10 cellular contexts compared by ENCODE assay signal in the genomic region with DNA sequence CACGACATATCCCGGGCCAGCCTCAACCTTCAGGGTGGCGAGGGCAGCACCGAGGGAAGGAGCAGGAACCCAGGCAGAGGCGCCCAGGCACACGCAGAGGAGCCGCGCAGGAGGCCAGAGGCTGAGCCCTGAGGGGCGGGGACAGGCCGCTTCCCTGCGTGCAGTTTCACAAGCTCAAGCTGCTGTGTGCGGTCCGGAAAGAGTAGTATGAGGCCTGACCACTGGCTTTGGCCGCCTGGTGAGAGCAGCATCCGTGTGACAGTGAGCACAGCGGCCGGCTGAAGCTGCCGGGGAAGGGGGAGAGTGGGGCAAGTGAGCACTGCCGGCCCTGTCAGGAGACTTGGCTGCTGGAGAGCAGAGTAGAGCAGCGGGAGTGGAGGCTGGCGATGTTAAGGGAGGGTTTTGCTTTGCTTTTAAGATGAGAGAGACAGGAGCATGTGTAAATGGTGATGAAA. TPM values are rescaled to one million over a fixed set of nuclear protein-coding genes. Genes with fewer than 3 reads are reported as not detected.
DNase-seq lines count a peak whose midpoint lies in the region; ATAC-seq and TF ChIP-seq lines count a peak whose summit lies in the region.
"Had no signal": no experiment of that assay in that cellular context is flagged by ENCODE, and none has a peak within 500 bp of the region (broad histone marks: within the 10 kb centered on the region; RNA-seq: fewer than 3 reads in every experiment).

No MANE protein-coding gene starts in this region.

- no peaks in the 10 kb centered on the region; the same call in 1 of the 2 replicates for H3K9me1 ChIP-seq in IMR-90 (ENCODE audit: insufficient read depth, low read length)

- dilution Hi-C loops in IMR-90 (cut with HindIII; ENCODE audit: low sequenced_read_pairs, unreplicated experiment), result no loop called here

- no peak overlapping the region for H4K5ac ChIP-seq in IMR-90 (ENCODE audit: low read depth, low read length)

- H2AK5ac ChIP-seq in IMR-90 (ENCODE audit: low read depth, low read length), result no peak overlapping the region

- peak overlapping the region; percentile 82 for H2AFZ ChIP-seq in IMR-90 (replicated peaks; ENCODE audit: low read length, poor library complexity)

- peaks cover 16% of the 10 kb centered on the region for H3K27me3 Mint-ChIP-seq in T-helper 2 cell treated with Interferon-gamma antibody and Interleukin-4, amounts not matched to agents 5 μg/mL and 100 μg/mL, for 36 hours (ENCODE audit: low read depth)

- H2BK15ac ChIP-seq in IMR-90 (ENCODE audit: low read depth, low read length), result no peak overlapping the region

- peaks cover 3% of the 10 kb centered on the region; the same call in 1 of the 2 replicates for H3K4me1 ChIP-seq in IMR-90 (ENCODE audit: control insufficient read depth, insufficient read depth, low read length)
- peaks cover 37 to 51% of the 10 kb centered on the region in 2 experiments for H3K4me1 ChIP-seq in neutrophil (ENCODE audit: control insufficient read depth in 1 of 2, insufficient read depth in 1 of 2, low read depth in 1 of 2, low read length in 1 of 2)
- H3K4me1 ChIP-seq: ascending aorta had no signal

- BruUV-seq in IMR-90 (replicated peaks; lab: Mats Ljungman, UMichigan), result no TSS peak

- no peak overlapping the region for H2BK20ac ChIP-seq in IMR-90 (ENCODE audit: low read depth, low read length)

- no peak overlapping the region for H3K9ac ChIP-seq in IMR-90 (ENCODE audit: low read depth, low read length)

- TF ChIP-seq POLR2A in IMR-90 (IDR thresholded peaks at IDR 0.05; ENCODE audit: low read depth, low read length) (no peak), erythroblast (IDR thresholded peaks at IDR 0.05; ENCODE audit: low read length) (no peak)

- H3K36me3 ChIP-seq in IMR-90 (ENCODE audit: control insufficient read depth, insufficient read depth, low read length) (no peaks in the 10 kb centered on the region), neutrophil (no peaks in the 10 kb centered on the region)
- H3K36me3 ChIP-seq: ascending aorta had no signal

- no peak overlapping the region for H2AK9ac ChIP-seq in IMR-90 (replicated peaks; ENCODE audit: low read depth, low read length, poor library complexity)

- TF ChIP-seq RAD21 in IMR-90 (IDR thresholded peaks at IDR 0.05; ENCODE audit: low read length), result no peak

- no peaks in the 10 kb centered on the region for H4K20me1 ChIP-seq in IMR-90 (ENCODE audit: insufficient read depth, low read length)

- H4K91ac ChIP-seq in IMR-90 (ENCODE audit: insufficient read depth, low read depth, low read length), result no peak overlapping the region

- peaks cover 7% of the 10 kb centered on the region for H3K4me1 Mint-ChIP-seq in T-helper 2 cell treated with Interferon-gamma antibody and Interleukin-4, amounts not matched to agents 5 μg/mL and 100 μg/mL, for 36 hours (ENCODE audit: low read depth)

- no peak overlapping the region for H3K14ac ChIP-seq in IMR-90 (replicated peaks; ENCODE audit: low read depth, low read length)

- CTCF ChIA-PET in IMR-90 (lab: Yijun Ruan, JAX), result no interaction called here

- H2BK120ac ChIP-seq in IMR-90 (ENCODE audit: low read depth, low read length), result no peak overlapping the region

- no peak overlapping the region for H2BK5ac ChIP-seq in IMR-90 (ENCODE audit: low read depth, low read length, poor library complexity, severe bottlenecking)

- H3K56ac ChIP-seq in IMR-90 (ENCODE audit: extremely low read depth, insufficient read depth, low read length), result no peak overlapping the region

- H3K27ac Mint-ChIP-seq in T-helper 2 cell treated with Interferon-gamma antibody and Interleukin-4, amounts not matched to agents 5 μg/mL and 100 μg/mL, for 36 hours, result no peak overlapping the region

- ATAC-seq in IMR-90 (ENCODE audit: low read depth), result peak; percentile 68
- ATAC-seq in HG03469 (IDR thresholded peaks at IDR 0.05; ENCODE audit: unreplicated experiment), result no peak

- peaks cover 12% of the 10 kb centered on the region for H3K27me3 ChIP-seq in IMR-90 (ENCODE audit: control insufficient read depth, insufficient read depth, low read length)
- no peaks in the 10 kb centered on the region for H3K27me3 ChIP-seq in neutrophil
- H3K27me3 ChIP-seq: ascending aorta had no signal

- H3K4me3 Mint-ChIP-seq in T-helper 2 cell treated with Interferon-gamma antibody and Interleukin-4, amounts not matched to agents 5 μg/mL and 100 μg/mL, for 36 hours, result no peak overlapping the region

- POLR2A ChIA-PET in IMR-90 (lab: Charles Lee; ENCODE audit: unreplicated experiment), result no interaction called here

- H3K36me3 Mint-ChIP-seq in T-helper 2 cell treated with Interferon-gamma antibody and Interleukin-4, amounts not matched to agents 5 μg/mL and 100 μg/mL, for 36 hours (ENCODE audit: low read depth), result no peaks in the 10 kb centered on the region

- H3K9me3 Mint-ChIP-seq in T-helper 2 cell treated with Interferon-gamma antibody and Interleukin-4, amounts not matched to agents 5 μg/mL and 100 μg/mL, for 36 hours, result no peaks in the 10 kb centered on the region

- no peak overlapping the region for H4K8ac ChIP-seq in IMR-90 (ENCODE audit: low read depth in 2 of 2, low read length in 2 of 2)

- H3K18ac ChIP-seq in IMR-90 (ENCODE audit: low read depth, low read length), result no peak overlapping the region

- no peak overlapping the region; the same call in 1 of the 2 replicates for H3K4me2 ChIP-seq in IMR-90 (ENCODE audit: low read depth, low read length)

- WGBS in IMR-90 (ENCODE audit: extremely low coverage in 2 of 2, insufficient read length in 1 of 2), 2 experiments, result 42% methylated on average over 17 of the region's 21 CpGs; no CpG with 5 or more reads in 1 of the 2 experiments

- no peaks in the 10 kb centered on the region for H3K79me1 ChIP-seq in IMR-90 (ENCODE audit: low read depth in 1 of 2, low read length in 2 of 2)

- no peak overlapping the region for H3K4ac ChIP-seq in IMR-90 (ENCODE audit: low read depth, low read length)

- DNase-seq in EH (ENCODE audit: low read depth) (peak; percentile 67), IMR-90 (peak; percentile 32), erythroblast (lab: John Stamatoyannopoulos, UW) (peak; percentile 35 to 38)
- no peak for DNase-seq in effector CD8-positive, alpha-beta T cell (lab: John Stamatoyannopoulos, UW)
- DNase-seq in stimulated activated CD4-positive, alpha-beta T cell treated with anti-CD3 and anti-CD28 coated beads, Interleukin-4, amount 100 ng/mL, for 4 hours, result no peak
- DNase-seq in T-helper 2 cell treated with Interferon-gamma antibody and Interleukin-4, amounts not matched to agents 5 μg/mL and 100 μg/mL, for 36 hours (ENCODE audit: low spot score), result no peak
- DNase-seq: stimulated activated CD4-positive, alpha-beta T cell treated with anti-CD3 and anti-CD28 coated beads, Interleukin-2, amount 100 ng/mL, for 24 hours had no signal

- intact Hi-C loops in IMR-90 (cut with micrococcal nuclease), result no loop called here

- H3K27ac ChIP-seq in IMR-90 (ENCODE audit: insufficient read depth, low read length) (no peak overlapping the region), neutrophil (peak overlapping the region; percentile 80)
- H3K27ac ChIP-seq: ascending aorta had no signal

- no peaks in the 10 kb centered on the region for H3K9me3 ChIP-seq in IMR-90 (ENCODE audit: control insufficient read depth, insufficient read depth, low read length)
- no peaks in the 10 kb centered on the region for H3K9me3 ChIP-seq in neutrophil
- H3K9me3 ChIP-seq: ascending aorta had no signal

- H3K4me3 ChIP-seq in IMR-90 (ENCODE audit: insufficient read depth, low read depth, low read length), result no peak overlapping the region
- H3K4me3 ChIP-seq in neutrophil (ENCODE audit: low read depth in 1 of 2, low read length in 1 of 2), result peak overlapping the region; percentile 27 to 32
- H3K4me3 ChIP-seq: ascending aorta had no signal

- in situ Hi-C loops in IMR-90 (cut with MboI; ENCODE audit: low sequenced_read_pairs), result loop anchor here (5.0 kb wide), 1 partner anchor 125 kb away; no protein-coding TSS in a partner anchor

- no peak overlapping the region for H3K23ac ChIP-seq in IMR-90 (ENCODE audit: low read depth, low read length)

- TF ChIP-seq CTCF in IMR-90 (conservative IDR thresholded peaks at IDR 0.05; ENCODE audit: low read depth, low read length), result no peak
- no peak for TF ChIP-seq CTCF in neutrophil (IDR thresholded peaks at IDR 0.05)

TF ChIP-seq in IMR-90, 13 proteins besides CTCF, POLR2A, EP300 and RAD21 (continues in another document):
- TF ChIP-seq SMC3 (IDR thresholded peaks at IDR 0.05; ENCODE audit: low read depth, low read length), result no peak
- TF ChIP-seq NFE2L2 (IDR thresholded peaks at IDR 0.05; ENCODE audit: low read depth, low read length), result no peak
- TF ChIP-seq BHLHE40 (IDR thresholded peaks at IDR 0.05; ENCODE audit: low read depth, low read length), result no peak
- TF ChIP-seq RFX5 (IDR thresholded peaks at IDR 0.05; ENCODE audit: low read depth, low read length), result no peak
- no peak for TF ChIP-seq FOS (IDR thresholded peaks at IDR 0.05; ENCODE audit: low read depth, low read length)
- TF ChIP-seq CEBPB (IDR thresholded peaks at IDR 0.05; ENCODE audit: low read depth, low read length), result no peak
- TF ChIP-seq USF2 (IDR thresholded peaks at IDR 0.05; ENCODE audit: low read depth, low read length), result no peak
- TF ChIP-seq ELK1 (IDR thresholded peaks at IDR 0.05; ENCODE audit: borderline replicate concordance, low read depth, low read length), result no peak

RNA-seq across cellular contexts. Expression of gene ZDHHC19, which starts 8.7 kb away (rescaled TPM):
- total RNA-seq in IMR-90 (2012; rRNA removed), result not detected in 2 replicates
- polyA plus RNA-seq in IMR-90 (2012; rRNA removed), result 0.09 TPM in 1 of 2 replicates, not detected in the other
- polyA plus RNA-seq in IMR-90 (2012; cell fraction: cytosol; rRNA removed), result not detected in 2 replicates
- 0.07 and 0.28 TPM in 2 replicates for polyA plus RNA-seq in IMR-90 (2012; cell fraction: nucleus; rRNA removed; ENCODE audit: low replicate concordance)
- total RNA-seq: ascending aorta had no signal

RNA-seq across cellular contexts. Expression of gene SLC51A, which starts 13.8 kb away (rescaled TPM):
- not detected in 2 replicates for total RNA-seq in IMR-90 (2012; rRNA removed)
- polyA plus RNA-seq in IMR-90 (2012; rRNA removed), result not detected in 2 replicates
- not detected in 2 replicates for polyA plus RNA-seq in IMR-90 (2012; cell fraction: cytosol; rRNA removed)
- polyA plus RNA-seq in IMR-90 (2012; cell fraction: nucleus; rRNA removed; ENCODE audit: low replicate concordance), result not detected in 2 replicates
- total RNA-seq: ascending aorta had no signal

Comparison
In these comparisons a context has a peak if more than half of its experiments do, and no peak if none do; other contexts are left out.
1. DNase-seq: peak in EH (single experiment), IMR-90 (single experiment) and erythroblast (2 of 2); none in effector CD8-positive, alpha-beta T cell (single experiment), stimulated activated CD4-positive, alpha-beta T cell treated with anti-CD3 and anti-CD28 coated beads, Interleukin-4, amount 100 ng/mL, for 4 hours (0 of 2) and T-helper 2 cell treated with Interferon-gamma antibody and Interleukin-4, amounts not matched to agents 5 μg/mL and 100 μg/mL, for 36 hours (single experiment).